In genomic region chr1:114035304-114035700, GRCh38 we compare ENCODE assay signal across 11 cellular contexts. TPM values are rescaled to one million over a fixed set of nuclear protein-coding genes. Genes with fewer than 3 reads are reported as not detected.
DNase-seq lines count a peak whose midpoint lies in the region; ATAC-seq, FAIRE-seq and TF ChIP-seq lines count a peak whose summit lies in the region.
"Had no signal": no experiment of that assay in that cellular context is flagged by ENCODE, and none has a peak within 500 bp of the region (broad histone marks: within the 10 kb centered on the region; RNA-seq: fewer than 3 reads in every experiment).

No MANE protein-coding gene starts in this region.

- H3K27me3 ChIP-seq in HUES48 (ENCODE audit: control insufficient read depth, insufficient read depth, low read length) (no peaks in the 10 kb centered on the region), H1 (replicated peaks in 1 of 4; ENCODE audit: control insufficient read depth in 3 of 4, extremely low read depth in 1 of 4, insufficient read depth in 3 of 4, low read length in 3 of 4) (no peaks in the 10 kb centered on the region), iPS-18a (ENCODE audit: control insufficient read depth, insufficient read depth, low read length) (no peaks in the 10 kb centered on the region)

- H2BK15ac ChIP-seq in H1 (ENCODE audit: low read length), result 0 out of 2 replicates have a peak overlapping the region, but pooled peaks have one; percentile 22

- peak overlapping the region; percentile 15 for H3K4ac ChIP-seq in H1 (replicated peaks; ENCODE audit: insufficient read length, low read depth, low read length)

- no peaks in the 10 kb centered on the region for H3K36me3 ChIP-seq in ES-I3 (ENCODE audit: insufficient read depth, low read length)
- H3K36me3 ChIP-seq in HUES48 (ENCODE audit: control insufficient read depth, insufficient read depth, low read length), result no peaks in the 10 kb centered on the region
- H3K36me3 ChIP-seq in H1 (ENCODE audit: control insufficient read depth in 2 of 4, insufficient read depth in 4 of 4, low read length in 3 of 4), result no peaks in the 10 kb centered on the region; a peak in 1 of 8 replicates
- H3K36me3 ChIP-seq in iPS-18a (ENCODE audit: control insufficient read depth, low read depth, low read length), result no peaks in the 10 kb centered on the region

- no peak for TF ChIP-seq EP300 in H1 (IDR thresholded peaks at IDR 0.05; ENCODE audit: borderline replicate concordance in 1 of 2, low read depth in 2 of 2, low read length in 2 of 2)

- H3K4me2 ChIP-seq in H1 (ENCODE audit: insufficient read depth in 1 of 2, low read depth in 2 of 2, low read length in 2 of 2), result peak overlapping the region; percentile 71 to 98

- H3K4me3 ChIP-seq in HUES48 (ENCODE audit: low read depth, low read length) (peak overlapping the region; percentile 58; the same call in 1 of the 2 replicates), H1 (ENCODE audit: extremely low read depth in 1 of 4, insufficient read depth in 2 of 4, low read depth in 3 of 4, low read length in 4 of 4) (peak overlapping the region in 3 of 4 experiments; percentile 19 to 59 (median 57); a peak in 3 of 8 replicates), iPS-18a (ENCODE audit: low read length) (peak overlapping the region; percentile 71)
- H3K4me3 ChIP-seq: GM12878 had no signal

- FAIRE-seq in H1 (lab: Jason Lieb, UNC), result no peak
- FAIRE-seq: GM12878 had no signal

- peak overlapping the region; percentile 97 for H3K18ac ChIP-seq in H1 (ENCODE audit: extremely low read depth, low read length)

- H4K8ac ChIP-seq in H1 (ENCODE audit: extremely low read depth, insufficient read depth, low read length), result no peak overlapping the region

- no peaks in the 10 kb centered on the region for H3K9me3 Mint-ChIP-seq in activated naive CD4-positive, alpha-beta T cell treated with anti-CD3 and anti-CD28 coated beads, Interleukin-2, amount 50 U/mL, for 72 hours
- H3K9me3 Mint-ChIP-seq in chondrocyte (ENCODE audit: low read depth), result no peaks in the 10 kb centered on the region

- 42% methylated on average over 4 of the region's 4 CpGs; no CpG with 5 or more reads in 1 of the 2 experiments for WGBS in H1 (ENCODE audit: extremely low coverage in 1 of 2, insufficient coverage in 1 of 2, insufficient read length in 1 of 2, insufficient replicate concordance in 2 of 2, low coverage in 1 of 2, low lambda C conversion rate in 2 of 2, missing lambda C conversion rate in 1 of 2), 2 experiments

- peaks cover 18% of the 10 kb centered on the region for H3K23me2 ChIP-seq in H1 (ENCODE audit: low read depth, low read length)

- H2AFZ ChIP-seq in H1 (ENCODE audit: low read length), result no peak overlapping the region

- 0 out of 2 replicates have a peak overlapping the region, but pooled peaks have one; percentile 34 for H2AK5ac ChIP-seq in H1 (ENCODE audit: low read depth, low read length)

- no peak for ATAC-seq in GM19023 (IDR thresholded peaks at IDR 0.05; ENCODE audit: unreplicated experiment)
- no peak for ATAC-seq in activated naive CD4-positive, alpha-beta T cell treated with anti-CD3 and anti-CD28 coated beads, Interleukin-2, amount 50 U/mL, for 72 hours
- ATAC-seq: GM12878 had no signal

- H3K4me1 ChIP-seq in ES-I3 (ENCODE audit: insufficient read depth, low read length) (peaks cover 45% of the 10 kb centered on the region), HUES48 (ENCODE audit: control insufficient read depth, insufficient read depth, low read length) (peaks cover 87% of the 10 kb centered on the region), H1 (replicated peaks in 1 of 4; ENCODE audit: control insufficient read depth in 3 of 4, insufficient read depth in 4 of 4, low read length in 3 of 4) (peaks cover 4 to 46% (median 32%) of the 10 kb centered on the region in 4 experiments), iPS-18a (ENCODE audit: control insufficient read depth, low read depth, low read length) (peaks cover 70% of the 10 kb centered on the region)

- H3K9me3 ChIP-seq in ES-I3 (ENCODE audit: control insufficient read depth, insufficient read depth, low read length), result no peaks in the 10 kb centered on the region
- no peaks in the 10 kb centered on the region for H3K9me3 ChIP-seq in HUES48 (ENCODE audit: control insufficient read depth, insufficient read depth, low read length)
- H3K9me3 ChIP-seq in H1 (ENCODE audit: insufficient read depth in 2 of 2, low read depth in 1 of 2, low read length in 1 of 2), result no peaks in the 10 kb centered on the region
- H3K9me3 ChIP-seq in iPS-18a (ENCODE audit: control insufficient read depth, low read depth, low read length), result no peaks in the 10 kb centered on the region

- no peaks in the 10 kb centered on the region for H4K20me1 ChIP-seq in H1 (replicated peaks in 1 of 2; ENCODE audit: control insufficient read depth in 1 of 2, insufficient read depth in 2 of 2, low read length in 2 of 2)

- peak overlapping the region; percentile 80 for H2BK12ac ChIP-seq in H1 (ENCODE audit: low read depth, low read length)

- H3K56ac ChIP-seq in H1 (replicated peaks; ENCODE audit: insufficient read length, low read depth, low read length), result peak overlapping the region; percentile 3

- H3K4me1 Mint-ChIP-seq in chondrocyte (ENCODE audit: low read depth), result no peaks in the 10 kb centered on the region

- no peak for DNase-seq in H1 (ENCODE audit: low read depth in 1 of 2, low spot score in 2 of 2)
- no peak for DNase-seq in activated naive CD4-positive, alpha-beta T cell treated with anti-CD3 and anti-CD28 coated beads, Interleukin-2, amount 50 U/mL, for 72 hours (ENCODE audit: low spot score in 2 of 2)
- DNase-seq in chondrocyte (ENCODE audit: low spot score), result no peak
- DNase-seq in stimulated activated CD4-positive, alpha-beta T cell treated with anti-CD3 and anti-CD28 coated beads, Interleukin-2, amount 100 ng/mL, for 48 hours, result no peak
- DNase-seq: DMS53 had no signal

- peaks cover 3% of the 10 kb centered on the region for H3K27me3 Mint-ChIP-seq in chondrocyte (ENCODE audit: low read depth)

- H2BK5ac ChIP-seq in H1 (ENCODE audit: low read depth, low read length), result peak overlapping the region; percentile 98; the same call in 1 of the 2 replicates

- H3K79me2 ChIP-seq in H1 (ENCODE audit: control insufficient read depth in 1 of 2, insufficient read depth in 2 of 2, low read length in 2 of 2), result peaks cover 0 to 13% of the 10 kb centered on the region in 2 experiments; a peak in 1 of 4 replicates

- no peak overlapping the region for H3K23ac ChIP-seq in H1 (ENCODE audit: insufficient read length)

- no peak overlapping the region for H3K4me3 Mint-ChIP-seq in chondrocyte (ENCODE audit: unreplicated experiment)

- no peaks in the 10 kb centered on the region for H3K79me1 ChIP-seq in H1 (ENCODE audit: low read depth, low read length)

- H4K91ac ChIP-seq in H1 (replicated peaks; ENCODE audit: insufficient read length, low read length), result peak overlapping the region; percentile 81

- H2BK20ac ChIP-seq in H1 (ENCODE audit: low read length), result peak overlapping the region; percentile 91

- TF ChIP-seq POLR2A in H1 (IDR thresholded peaks at IDR 0.05; ENCODE audit: control extremely low read depth in 1 of 2, low read depth in 2 of 2, low read length in 2 of 2), result no peak

- H3K27ac Mint-ChIP-seq in activated naive CD4-positive, alpha-beta T cell treated with anti-CD3 and anti-CD28 coated beads, Interleukin-2, amount 50 U/mL, for 72 hours, result no peak overlapping the region
- H3K27ac Mint-ChIP-seq in chondrocyte (ENCODE audit: unreplicated experiment), result no peak overlapping the region

- peak overlapping the region; percentile 61 for H4K5ac ChIP-seq in H1 (ENCODE audit: insufficient read length, low read depth, low read length)

- H3K9ac ChIP-seq in ES-I3 (ENCODE audit: low read depth, low read length) (peak overlapping the region; percentile 83), HUES48 (ENCODE audit: low read depth, low read length) (peak overlapping the region; percentile 42), H1 (replicated peaks in 1 of 4; ENCODE audit: extremely low read depth in 1 of 4, low read depth in 3 of 4, low read length in 3 of 4) (no peak overlapping the region; a peak in 1 of 7 replicates), iPS-18a (ENCODE audit: low read length) (no peak overlapping the region)

- H3K27ac ChIP-seq in HUES48 (ENCODE audit: low read depth, low read length) (peak overlapping the region; percentile 80), H1 (ENCODE audit: low read depth, low read length) (peak overlapping the region; percentile 65), iPS-18a (ENCODE audit: low read length) (no peak overlapping the region)
- H3K27ac ChIP-seq: 22Rv1 had no signal

- no peak for TF ChIP-seq CTCF in H1 (IDR thresholded peaks at IDR 0.05; ENCODE audit: control extremely low read depth in 1 of 3, insufficient read depth in 1 of 3, low read depth in 1 of 3, low read length in 3 of 3)
- TF ChIP-seq CTCF in chondrocyte (IDR thresholded peaks at IDR 0.05), result no peak

- peak overlapping the region; percentile 49 for H2BK120ac ChIP-seq in H1 (replicated peaks; ENCODE audit: low read depth, low read length)

- TF ChIP-seq RAD21 in H1 (IDR thresholded peaks at IDR 0.05 in 1 of 2, conservative IDR thresholded peaks at IDR 0.05 in 1 of 2; ENCODE audit: low read depth in 2 of 2, low read length in 2 of 2), result no peak

- H3K14ac ChIP-seq in H1 (ENCODE audit: insufficient read length), result no peak overlapping the region

- POLR2A ChIA-PET in H1 (lab: Charles Lee; ENCODE audit: partially characterized antibody), result interaction anchor here (0.7 to 8.2 kb wide), 14 partner anchors 12 to 119 kb away, joined by 3 to 47 read pairs (median 6); partner anchors contain the start of genes OLFML3 and SYT6

- H3K36me3 Mint-ChIP-seq in activated naive CD4-positive, alpha-beta T cell treated with anti-CD3 and anti-CD28 coated beads, Interleukin-2, amount 50 U/mL, for 72 hours, result no peaks in the 10 kb centered on the region
- no peaks in the 10 kb centered on the region for H3K36me3 Mint-ChIP-seq in chondrocyte (ENCODE audit: low read depth)

- CTCF ChIA-PET in H1 (lab: Charles Lee; ENCODE audit: partially characterized antibody), result interaction anchor here (0.6 to 4.0 kb wide), 18 partner anchors 9 to 1067 kb away, joined by 3 to 29 read pairs (median 4); partner anchors contain the start of gene OLFML3

TF ChIP-seq in H1, 55 proteins besides CTCF, POLR2A, EP300 and RAD21 (continues in another document):
- TF ChIP-seq FOSL1 (IDR thresholded peaks at IDR 0.05; ENCODE audit: insufficient read depth, low read depth, low read length) (no peak), NRF1 (IDR thresholded peaks at IDR 0.05; ENCODE audit: low read depth, low read length) (no peak)

RNA-seq across cellular contexts. Expression of gene OLFML3, which starts 56.0 kb away (rescaled TPM):
- 55.3 and 56.0 TPM in 2 replicates for total RNA-seq in H1 (2021; fragmentation: NEBNext Ultra II Directional; extraction: Animal tissue kit (Norgen Biotek cat#: 25700))
- polyA plus RNA-seq in H1 (2011; rRNA removed), result 72.1 and 72.3 TPM in 2 replicates
- 59.2 TPM for polyA plus RNA-seq in H1 (2011; cell fraction: cytosol; rRNA removed)
- polyA plus RNA-seq in H1 (2011; cell fraction: nucleus; rRNA removed), result 50.6 TPM
- 79.9 to 91.4 TPM (median 85.9 TPM) in 4 replicates for polyA plus RNA-seq in H1 (2012, experiment 1 of 2)
- polyA plus RNA-seq in H1 (2012, experiment 2 of 2), result 108 TPM
- polyA plus RNA-seq in H1 (2013, experiment 1 of 2), result 129 TPM
- 127 TPM for polyA plus RNA-seq in H1 (2013, experiment 2 of 2)
- 44.8 and 47.2 TPM in 2 replicates for polyA minus RNA-seq in H1 (2011; rRNA and poly(A)+ RNA removed)
- polyA minus RNA-seq in H1 (2011; cell fraction: cytosol; rRNA and poly(A)+ RNA removed), result 24.4 TPM
- 13.5 TPM for polyA minus RNA-seq in H1 (2011; cell fraction: nucleus; rRNA and poly(A)+ RNA removed)
- total RNA-seq in activated naive CD4-positive, alpha-beta T cell treated with anti-CD3 and anti-CD28 coated beads, Interleukin-2, amount 50 U/mL, for 72 hours, result under 1 TPM; 0.33 to 0.64 TPM
- 33.1 to 44.2 TPM (median 34.9 TPM) in 3 replicates for total RNA-seq in chondrocyte
- total RNA-seq: GM12878 had no signal

Comparison
In these comparisons a context has a peak if more than half of its experiments do, and no peak if none do; other contexts are left out.
1. H3K9ac ChIP-seq: peak in ES-I3 (single experiment) and HUES48 (single experiment); none in H1 (0 of 4) and iPS-18a (single experiment).
2. RNA of gene OLFML3, which starts 56.0 kb away (total RNA-seq): 55.3 to 56.0 TPM in H1 and 33.1 to 44.2 TPM in chondrocyte; 0.33 to 0.64 TPM in activated naive CD4-positive, alpha-beta T cell treated with anti-CD3 and anti-CD28 coated beads, Interleukin-2, amount 50 U/mL, for 72 hours; every median in the first group is over 10 times any median in the second.
3. Peak in every context shown above with its lines, with median percentiles within 50 percentile points of each other: H3K4me3 ChIP-seq.